ENCODE assay signal across 9 cellular contexts in genomic region chr2:65850695-65851094, GRCh38.
"Had no signal": no experiment of that assay in that cellular context is flagged by ENCODE, and none has a peak within 500 bp of the region (broad histone marks: within the 10 kb centered on the region; RNA-seq: fewer than 3 reads in every experiment).

No MANE protein-coding gene starts in this region.

- H3K4me3 ChIP-seq: GM23248, HAP-1, K562 had no signal

- H3K4me1 ChIP-seq: HAP-1 had no signal

- DNase-seq: GM23248, GOT3, H7, HFFc6, IMR-90 had no signal

- H3K27ac Mint-ChIP-seq: HFFc6 had no signal

- H3K4me3 Mint-ChIP-seq: HFFc6 had no signal

- H3K27ac ChIP-seq: GM23248, HL-60 had no signal

- ATAC-seq: HCT116, K562 had no signal

- H3K36me3 ChIP-seq: HAP-1 had no signal

- H3K9ac ChIP-seq: GM23248 had no signal

- H3K9me3 ChIP-seq: HAP-1 had no signal

- H2AFZ ChIP-seq: GM23248 had no signal
